ENCODE assay signal across 17 cellular contexts in the genomic region with DNA sequence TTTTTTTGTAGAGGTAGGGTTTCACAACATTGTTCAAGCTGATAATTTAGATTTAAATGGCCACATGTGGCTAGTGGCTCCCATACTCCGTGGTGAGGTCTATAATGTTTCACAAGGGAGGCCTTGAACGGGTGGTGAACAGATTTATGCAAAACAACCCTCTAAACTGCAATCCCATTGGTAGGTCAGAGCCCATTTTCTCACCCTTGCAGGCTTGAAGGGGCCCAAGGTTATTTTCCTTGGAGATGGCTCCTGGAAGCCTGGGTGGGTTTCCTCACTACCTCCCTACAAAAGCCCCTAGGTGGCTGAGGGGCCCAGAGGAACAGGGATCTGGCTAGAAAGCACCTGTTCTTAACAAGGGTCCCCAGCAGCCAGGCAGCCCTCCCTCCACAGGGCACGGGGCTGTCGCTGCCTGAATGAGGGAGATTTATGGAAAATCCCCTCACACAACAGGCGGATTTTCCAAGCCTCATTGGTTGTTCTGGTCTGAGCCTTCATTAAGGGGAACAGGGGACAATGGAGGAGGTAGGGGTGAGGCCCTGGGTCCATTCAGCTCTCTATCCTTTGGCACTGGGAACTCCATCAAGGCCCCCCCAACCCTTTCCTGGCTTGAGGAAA.
A peak's percentile ranks its signal among the peaks of the same experiment; 100 is the strongest.
DNase-seq lines count a peak whose midpoint lies in the region; ATAC-seq and TF ChIP-seq lines count a peak whose summit lies in the region.
"Had no signal": no experiment of that assay in that cellular context is flagged by ENCODE, and none has a peak within 500 bp of the region (broad histone marks: within the 10 kb centered on the region; RNA-seq: fewer than 3 reads in every experiment).

No MANE protein-coding gene starts in this region.

- H3K36me3 ChIP-seq in GM23338 (ENCODE audit: insufficient read depth) (no peaks in the 10 kb centered on the region), body of pancreas (replicated peaks in 1 of 2; ENCODE audit: insufficient read depth in 1 of 2, low read depth in 2 of 2) (no peaks in the 10 kb centered on the region)

- H3K27me3 ChIP-seq in GM23338 (ENCODE audit: insufficient read depth), result no peaks in the 10 kb centered on the region
- H3K27me3 ChIP-seq in body of pancreas, result no peaks in the 10 kb centered on the region

- H3K36me3 Mint-ChIP-seq in GM23338 (ENCODE audit: low read depth), result no peaks in the 10 kb centered on the region
- H3K36me3 Mint-ChIP-seq in neural crest cell (ENCODE audit: low read depth), result no peaks in the 10 kb centered on the region
- H3K36me3 Mint-ChIP-seq: CD4-positive, CD25-positive, alpha-beta regulatory T cell had no signal

- H3K27me3 Mint-ChIP-seq in GM23338 (ENCODE audit: insufficient read depth, low read depth, poor library complexity), result peaks cover 5% of the 10 kb centered on the region
- H3K27me3 Mint-ChIP-seq in neural crest cell (ENCODE audit: low read depth), result no peaks in the 10 kb centered on the region

- no peaks in the 10 kb centered on the region for H3K9me3 Mint-ChIP-seq in GM23338
- no peaks in the 10 kb centered on the region for H3K9me3 Mint-ChIP-seq in neural crest cell

- no peaks in the 10 kb centered on the region for H3K9me3 ChIP-seq in body of pancreas

- DNase-seq in GM23338 (ENCODE audit: low spot score) (no peak), MV-4-11 (lab: John Stamatoyannopoulos, UW) (peak; percentile 19), body of pancreas (no peak), neural crest cell (ENCODE audit: low read depth, low spot score) (no peak), foreskin melanocyte (no peak), GM03348 (ENCODE audit: low spot score) (no peak)
- no peak for DNase-seq in stimulated activated CD4-positive, alpha-beta T cell treated with anti-CD3 and anti-CD28 coated beads, Interleukin-1b, Interleukin-23, amount 100 ng/mL, for 48 hours
- DNase-seq: Calu3; CD4-positive, CD25-positive, alpha-beta regulatory T cell; DMS79; GM23248; Kasumi-1; MM.1S; NCI-H1105 treated with DMSO at 0.1 percent for 48 hours; NCI-H1694 treated with DMSO at 0.1 percent for 48 hours; NCI-H2107; NCI-H345 had no signal

- peaks cover 3% of the 10 kb centered on the region; the same call in 1 of the 2 replicates for H3K4me1 ChIP-seq in GM23338 (ENCODE audit: insufficient read depth)
- peaks cover 83% of the 10 kb centered on the region for H3K4me1 ChIP-seq in body of pancreas

- ATAC-seq in GM23338, result peak; percentile 11; the same call in 1 of the 3 replicates
- ATAC-seq in body of pancreas, result no peak

- no peaks in the 10 kb centered on the region for H3K79me2 ChIP-seq in GM23338 (replicated peaks; ENCODE audit: insufficient read depth)

- H3K4me2 ChIP-seq in GM23338, result no peak overlapping the region

- H4K20me1 ChIP-seq in GM23338 (replicated peaks; ENCODE audit: insufficient read depth), result no peaks in the 10 kb centered on the region

- no peaks in the 10 kb centered on the region for H3F3A ChIP-seq in GM23338 (replicated peaks; ENCODE audit: low read depth)

- H3K4me3 Mint-ChIP-seq in GM23338, result no peak overlapping the region
- no peak overlapping the region for H3K4me3 Mint-ChIP-seq in neural crest cell
- H3K4me3 Mint-ChIP-seq: CD4-positive, CD25-positive, alpha-beta regulatory T cell had no signal

- TF ChIP-seq CTCF in GM23338 (conservative IDR thresholded peaks at IDR 0.05; ENCODE audit: low read depth in 2 of 2) (no peak), body of pancreas (IDR thresholded peaks at IDR 0.05) (no peak), neural crest cell (conservative IDR thresholded peaks at IDR 0.05) (no peak)

- intact Hi-C loops in body of pancreas (cut with DNase I), result no loop called here

- TF ChIP-seq POLR2A in body of pancreas (IDR thresholded peaks at IDR 0.05), result no peak

- no peak overlapping the region for H3K27ac Mint-ChIP-seq in GM23338
- peak overlapping the region; percentile 57 for H3K27ac Mint-ChIP-seq in neural crest cell (ENCODE audit: unreplicated experiment)
- H3K27ac Mint-ChIP-seq: CD4-positive, CD25-positive, alpha-beta regulatory T cell had no signal

- H3K4me1 Mint-ChIP-seq in GM23338, result peaks cover 20% of the 10 kb centered on the region
- H3K4me1 Mint-ChIP-seq in neural crest cell, result peaks cover 29% of the 10 kb centered on the region
- H3K4me1 Mint-ChIP-seq: CD4-positive, CD25-positive, alpha-beta regulatory T cell had no signal

- H3K27ac ChIP-seq in GM23338 (ENCODE audit: low read depth), result no peak overlapping the region
- peak overlapping the region in 3 of 4 donors; percentile 72 to 74 (median 73) for H3K27ac ChIP-seq in body of pancreas
- H3K27ac ChIP-seq: GM23248 had no signal

- H3K9me2 ChIP-seq in GM23338 (ENCODE audit: insufficient read depth), result 0 out of 2 replicates have a peak, but pooled peaks cover 3% of the 10 kb centered on the region

- peak overlapping the region; percentile 59; the same call in 1 of the 2 replicates for H2AFZ ChIP-seq in GM23338
- H2AFZ ChIP-seq: GM23248 had no signal

- WGBS in body of pancreas, 2 donors, result 39 to 48% methylated on average over 3 to 5 of the region's 5 CpGs

- H3K4me3 ChIP-seq in GM23338, result no peak overlapping the region
- H3K4me3 ChIP-seq in body of pancreas, result no peak overlapping the region
- H3K4me3 ChIP-seq: GM23248 had no signal

TF ChIP-seq in GM23338, 12 proteins besides CTCF, POLR2A, EP300 and RAD21:
- no peak for TF ChIP-seq NANOG (IDR thresholded peaks at IDR 0.05; ENCODE audit: borderline replicate concordance)
- TF ChIP-seq EZH2 (IDR thresholded peaks at IDR 0.05; ENCODE audit: low read depth, unreplicated experiment), result no peak
TF ChIP-seq in GM23338: peak in this region for 0.
